In the genomic region with DNA sequence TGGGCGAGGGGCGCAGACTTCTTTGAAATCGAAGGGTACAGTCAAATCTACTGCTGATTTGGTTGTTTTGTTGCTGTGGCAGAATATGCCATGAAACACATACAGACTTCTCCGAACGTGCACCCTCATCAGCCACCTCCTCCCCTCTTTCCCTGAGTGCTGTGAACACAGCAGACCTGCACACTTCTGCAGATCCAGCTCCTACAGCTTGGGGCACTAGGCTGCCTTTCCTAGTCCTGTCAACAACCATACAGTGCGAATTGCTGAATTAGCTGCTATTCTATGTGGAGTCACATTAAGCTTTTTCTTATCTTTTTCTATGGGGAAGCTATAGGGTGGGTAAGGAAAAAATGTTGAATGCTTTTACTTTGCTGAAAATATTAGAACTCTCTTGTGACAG, we compare ENCODE assay signal across 9 cellular contexts. TPM values are rescaled to one million over a fixed set of nuclear protein-coding genes. Genes with fewer than 3 reads are reported as not detected.
DNase-seq lines count a peak whose midpoint lies in the region; ATAC-seq lines count a peak whose summit lies in the region.
"Had no signal": no experiment of that assay in that cellular context is flagged by ENCODE, and none has a peak within 500 bp of the region (broad histone marks: within the 10 kb centered on the region; RNA-seq: fewer than 3 reads in every experiment).

No MANE protein-coding gene starts in this region.

- no peaks in the 10 kb centered on the region for H3K9me3 Mint-ChIP-seq in naive thymus-derived CD4-positive, alpha-beta T cell
- H3K9me3 Mint-ChIP-seq in CD8-positive, alpha-beta memory T cell = no peaks in the 10 kb centered on the region
- H3K9me3 Mint-ChIP-seq: stimulated activated naive CD8-positive, alpha-beta T cell treated with anti-CD3 and anti-CD28 coated beads, Interleukin-15, Interleukin-2, amounts not matched to agents 100 ng/mL and 50 ng/mL, for 24 hours had no signal

- no peaks in the 10 kb centered on the region for H3K27me3 Mint-ChIP-seq in naive thymus-derived CD4-positive, alpha-beta T cell
- no peaks in the 10 kb centered on the region for H3K27me3 Mint-ChIP-seq in CD8-positive, alpha-beta memory T cell
- H3K27me3 Mint-ChIP-seq: stimulated activated naive CD8-positive, alpha-beta T cell treated with anti-CD3 and anti-CD28 coated beads, Interleukin-15, Interleukin-2, amounts not matched to agents 100 ng/mL and 50 ng/mL, for 24 hours had no signal

- H3K36me3 Mint-ChIP-seq in naive thymus-derived CD4-positive, alpha-beta T cell = peaks cover 13 to 35% (median 16%) of the 10 kb centered on the region in 5 donors
- peaks cover 13 to 86% (median 25%) of the 10 kb centered on the region in 3 donors for H3K36me3 Mint-ChIP-seq in CD8-positive, alpha-beta memory T cell

- no peak overlapping the region for H3K4me3 ChIP-seq in naive thymus-derived CD4-positive, alpha-beta T cell (ENCODE audit: low read length)
- no peak overlapping the region for H3K4me3 ChIP-seq in CD8-positive, alpha-beta memory T cell (ENCODE audit: low read length)

- POLR2A ChIA-PET in naive thymus-derived CD4-positive, alpha-beta T cell (lab: Charles Lee) = interaction anchor here (1.4 kb wide), 1 partner anchor 94 kb away, joined by 5 read pairs; a partner anchor contains a TSS
- POLR2A ChIA-PET in CD8-positive, alpha-beta memory T cell (lab: Charles Lee) = interaction anchor here (0.5 to 0.8 kb wide), 2 partner anchors 94 to 111 kb away, joined by 3 to 4 read pairs; a partner anchor contains a TSS

- intact Hi-C loops in naive thymus-derived CD4-positive, alpha-beta T cell (cut with micrococcal nuclease) = loop anchor here in 1 of 2 donors (1.0 kb wide), 3 partner anchors 93 to 181 kb away; no protein-coding TSS in a partner anchor

- no peak overlapping the region for H3K4me3 Mint-ChIP-seq in naive thymus-derived CD4-positive, alpha-beta T cell
- no peak overlapping the region for H3K4me3 Mint-ChIP-seq in CD8-positive, alpha-beta memory T cell
- H3K4me3 Mint-ChIP-seq: stimulated activated naive CD8-positive, alpha-beta T cell treated with anti-CD3 and anti-CD28 coated beads, Interleukin-15, Interleukin-2, amounts not matched to agents 100 ng/mL and 50 ng/mL, for 24 hours had no signal

- H3K27ac ChIP-seq in naive thymus-derived CD4-positive, alpha-beta T cell (ENCODE audit: low read depth, low read length) = no peak overlapping the region
- H3K27ac ChIP-seq in CD8-positive, alpha-beta memory T cell (ENCODE audit: low read depth, low read length) = no peak overlapping the region

- H3K27ac Mint-ChIP-seq in naive thymus-derived CD4-positive, alpha-beta T cell = peak overlapping the region in 4 of 9 donors; percentile 59 to 78 (median 69)
- H3K27ac Mint-ChIP-seq in CD8-positive, alpha-beta memory T cell = peak overlapping the region in 2 of 8 donors; percentile 43 to 79
- H3K27ac Mint-ChIP-seq: stimulated activated naive CD8-positive, alpha-beta T cell treated with anti-CD3 and anti-CD28 coated beads, Interleukin-15, Interleukin-2, amounts not matched to agents 100 ng/mL and 50 ng/mL, for 24 hours had no signal

- ATAC-seq in naive thymus-derived CD4-positive, alpha-beta T cell = peak; percentile 75
- no peak for ATAC-seq in GM18873 (IDR thresholded peaks at IDR 0.05; ENCODE audit: low FRiP score, unreplicated experiment)
- ATAC-seq in HG03520 (IDR thresholded peaks at IDR 0.05; ENCODE audit: unreplicated experiment) = no peak

- CTCF ChIA-PET in naive thymus-derived CD4-positive, alpha-beta T cell (lab: Charles Lee) = interaction anchor here (0.9 to 1.5 kb wide), 6 partner anchors 91 to 185 kb away, joined by 3 to 4 read pairs (median 4); no protein-coding TSS in a partner anchor
- CTCF ChIA-PET in CD8-positive, alpha-beta memory T cell (lab: Charles Lee) = interaction anchor here (0.9 to 1.7 kb wide), 3 partner anchors 93 to 315 kb away, joined by 3 to 6 read pairs (median 3); a partner anchor contains a TSS

- H3K27me3 ChIP-seq in naive thymus-derived CD4-positive, alpha-beta T cell (ENCODE audit: control insufficient read depth in 2 of 2, insufficient read depth in 2 of 2, low read length in 2 of 2) = no peaks in the 10 kb centered on the region
- no peaks in the 10 kb centered on the region for H3K27me3 ChIP-seq in CD8-positive, alpha-beta memory T cell (ENCODE audit: insufficient read depth, low read length, poor library complexity, severe bottlenecking)

- DNase-seq in DMS 273 (lab: John Stamatoyannopoulos, UW; ENCODE audit: unreplicated experiment) (peak; percentile 18), M059J (ENCODE audit: low read depth) (peak; percentile 21), dermis blood vessel endothelial cell (peak; percentile 35), COLO829 (ENCODE audit: low spot score) (no peak)
- DNase-seq in naive thymus-derived CD4-positive, alpha-beta T cell = peak in 5 of 9 donors; percentile 11 to 29 (median 15)
- DNase-seq in CD8-positive, alpha-beta memory T cell = no peak

- H3K9me3 ChIP-seq in naive thymus-derived CD4-positive, alpha-beta T cell (ENCODE audit: control insufficient read depth in 2 of 3, low read length in 3 of 3) = no peaks in the 10 kb centered on the region
- no peaks in the 10 kb centered on the region for H3K9me3 ChIP-seq in CD8-positive, alpha-beta memory T cell (ENCODE audit: low read length)

- no peaks in the 10 kb centered on the region for H3K4me1 ChIP-seq in naive thymus-derived CD4-positive, alpha-beta T cell (ENCODE audit: control insufficient read depth in 2 of 2, insufficient read depth in 2 of 2, low read length in 2 of 2)
- no peaks in the 10 kb centered on the region for H3K4me1 ChIP-seq in CD8-positive, alpha-beta memory T cell (ENCODE audit: insufficient read depth, low read length)

- peaks cover 0 to 6% (median 0%) of the 10 kb centered on the region in 7 donors for H3K4me1 Mint-ChIP-seq in naive thymus-derived CD4-positive, alpha-beta T cell
- H3K4me1 Mint-ChIP-seq in CD8-positive, alpha-beta memory T cell = peaks cover 0 to 2% (median 0%) of the 10 kb centered on the region in 3 donors

- peaks cover 0 to 45% (median 12%) of the 10 kb centered on the region in 3 experiments for H3K36me3 ChIP-seq in naive thymus-derived CD4-positive, alpha-beta T cell (ENCODE audit: control insufficient read depth in 2 of 3, insufficient read depth in 3 of 3, low read length in 3 of 3)
- H3K36me3 ChIP-seq in CD8-positive, alpha-beta memory T cell (ENCODE audit: insufficient read depth, low read length) = peaks cover 21% of the 10 kb centered on the region

RNA-seq across cellular contexts. Expression of a gene that starts 57.5 kb away (rescaled TPM):
- total RNA-seq in M059J (2014; rRNA removed; shearing (Covaris generic)) = 2.9 and 3.2 TPM in 2 replicates
- total RNA-seq in dermis blood vessel endothelial cell = 0.34 and 0.84 TPM in 2 replicates
- total RNA-seq in naive thymus-derived CD4-positive, alpha-beta T cell = not detected
- not detected for polyA plus RNA-seq in naive thymus-derived CD4-positive, alpha-beta T cell
- not detected for total RNA-seq in CD8-positive, alpha-beta memory T cell
- not detected for polyA plus RNA-seq in CD8-positive, alpha-beta memory T cell

Comparison
In these comparisons a context has a peak if more than half of its experiments do, and no peak if none do; other contexts are left out.
1. DNase-seq: peak in DMS 273 (single experiment), M059J (single experiment), dermis blood vessel endothelial cell (single experiment) and naive thymus-derived CD4-positive, alpha-beta T cell (5 of 9); none in COLO829 (single experiment) and CD8-positive, alpha-beta memory T cell (0 of 5).